ENCODE assay signal across 23 cellular contexts in the genomic region with DNA sequence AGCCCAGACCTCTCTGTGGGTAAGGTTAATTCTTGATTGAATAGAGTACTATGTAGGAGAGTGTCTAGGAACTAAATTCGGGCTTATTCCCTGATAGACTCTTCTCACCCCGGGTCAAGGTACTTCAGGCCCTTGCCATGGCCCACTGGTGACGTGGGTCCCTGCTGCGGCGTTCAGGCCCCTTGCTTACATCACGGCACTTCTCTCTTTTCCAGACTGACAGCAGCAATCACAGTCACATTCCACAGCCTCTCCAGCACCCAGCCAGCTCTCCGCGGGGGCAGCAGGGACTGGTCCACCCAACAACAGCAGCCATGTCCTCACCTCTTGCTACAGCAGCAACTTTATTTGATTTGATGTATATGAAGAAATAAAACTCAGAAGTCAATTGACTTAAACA.
"Had no signal": no experiment of that assay in that cellular context is flagged by ENCODE, and none has a peak within 500 bp of the region (broad histone marks: within the 10 kb centered on the region; RNA-seq: fewer than 3 reads in every experiment).

No MANE protein-coding gene starts in this region.

- H3K27ac ChIP-seq: coronary artery, foreskin keratinocyte, lower lobe of right lung, pancreas, psoas muscle, sigmoid colon, skin epidermis, stomach, thoracic aorta had no signal

- H3K9me3 ChIP-seq: lower lobe of right lung, pancreas, psoas muscle, sigmoid colon, stomach, thoracic aorta had no signal

- DNase-seq: effector CD4-positive, alpha-beta T cell; endodermal cell; erythroblast; foreskin keratinocyte; hippocampal formation; kidney glomerular epithelial cell; lower lobe of right lung; natural killer cell; occipital lobe; pancreas; psoas muscle; retina; sigmoid colon; stimulated activated CD4-positive, alpha-beta T cell treated with anti-CD3 and anti-CD28 coated beads, Interleukin-12 subunit alpha, Interleukin-12 subunit beta, amount 100 ng/mL, for 4 hours; stimulated activated naive CD4-positive, alpha-beta T cell; stomach; substantia nigra; trophoblast cell had no signal

- H3K4me3 ChIP-seq: coronary artery, lower lobe of right lung, pancreas, psoas muscle, sigmoid colon, skin epidermis, stomach, thoracic aorta had no signal

- ATAC-seq: foreskin keratinocyte, left lobe of liver, lower lobe of right lung, natural killer cell, pancreas, psoas muscle had no signal

- H3K4me1 ChIP-seq: foreskin keratinocyte, lower lobe of right lung, pancreas, sigmoid colon, stomach had no signal

- H3K36me3 ChIP-seq: lower lobe of right lung, pancreas, sigmoid colon, stomach, thoracic aorta had no signal

- FAIRE-seq: endothelial cell of umbilical vein, pancreas had no signal
